Comparison of ENCODE assay signal across 1 cellular context in the genomic region with DNA sequence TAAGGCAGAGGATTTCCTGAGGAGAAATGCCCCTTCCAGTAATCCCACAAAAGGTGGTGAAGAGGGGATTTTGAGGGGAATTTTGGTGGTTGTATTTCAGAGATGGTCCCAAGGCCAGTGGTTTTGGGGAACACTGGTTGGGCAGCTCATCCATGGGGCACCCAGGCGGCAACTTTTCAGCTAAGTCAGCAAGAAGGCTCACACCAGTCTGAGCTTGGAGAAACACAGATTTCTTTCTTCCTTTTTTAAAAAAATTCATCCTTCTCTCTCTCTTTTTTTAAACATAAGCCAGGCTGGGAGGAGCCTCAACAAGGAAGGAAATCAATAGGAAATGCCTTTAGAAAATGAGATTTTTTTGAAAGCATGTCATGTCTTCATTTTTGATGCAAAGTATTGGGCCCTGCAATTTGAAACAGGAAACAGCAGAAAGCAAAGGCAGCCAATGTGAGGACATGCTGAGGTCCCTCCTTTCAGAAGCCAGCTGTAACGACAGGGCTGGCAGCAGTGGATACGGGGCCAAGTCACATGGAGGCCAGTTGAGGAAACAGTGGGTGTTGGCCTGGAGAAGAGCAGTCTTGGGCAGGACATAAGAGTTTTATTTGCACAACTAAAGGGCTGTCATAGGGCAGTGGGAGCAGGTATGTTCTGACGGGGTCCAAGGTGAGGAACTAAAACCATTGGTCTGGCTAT.
TF ChIP-seq lines count a peak whose summit lies in the region.

No MANE protein-coding gene starts in this region.

TF ChIP-seq in WTC11, 78 proteins besides CTCF, POLR2A, EP300 and RAD21 (continued from another document):
- TF ChIP-seq, protein P1, sequence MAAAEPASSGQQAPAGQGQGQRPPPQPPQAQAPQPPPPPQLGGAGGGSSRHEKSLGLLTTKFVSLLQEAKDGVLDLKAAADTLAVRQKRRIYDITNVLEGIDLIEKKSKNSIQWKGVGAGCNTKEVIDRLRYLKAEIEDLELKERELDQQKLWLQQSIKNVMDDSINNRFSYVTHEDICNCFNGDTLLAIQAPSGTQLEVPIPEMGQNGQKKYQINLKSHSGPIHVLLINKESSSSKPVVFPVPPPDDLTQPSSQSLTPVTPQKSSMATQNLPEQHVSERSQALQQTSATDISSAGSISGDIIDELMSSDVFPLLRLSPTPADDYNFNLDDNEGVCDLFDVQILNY (CRISPR knock-in tag; IDR thresholded peaks at IDR 0.05): no peak
- TF ChIP-seq ZNF232 (CRISPR knock-in tag; IDR thresholded peaks at IDR 0.05) (no peak), ZBTB21 (CRISPR knock-in tag; IDR thresholded peaks at IDR 0.05; ENCODE audit: borderline replicate concordance) (no peak), ZNF671 (CRISPR knock-in tag; IDR thresholded peaks at IDR 0.05) (no peak)
- TF ChIP-seq, protein P2, sequence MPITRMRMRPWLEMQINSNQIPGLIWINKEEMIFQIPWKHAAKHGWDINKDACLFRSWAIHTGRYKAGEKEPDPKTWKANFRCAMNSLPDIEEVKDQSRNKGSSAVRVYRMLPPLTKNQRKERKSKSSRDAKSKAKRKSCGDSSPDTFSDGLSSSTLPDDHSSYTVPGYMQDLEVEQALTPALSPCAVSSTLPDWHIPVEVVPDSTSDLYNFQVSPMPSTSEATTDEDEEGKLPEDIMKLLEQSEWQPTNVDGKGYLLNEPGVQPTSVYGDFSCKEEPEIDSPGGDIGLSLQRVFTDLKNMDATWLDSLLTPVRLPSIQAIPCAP (CRISPR knock-in tag; IDR thresholded peaks at IDR 0.05): no peak
TF ChIP-seq in WTC11: peak in this region for 0.
